In the genomic region with DNA sequence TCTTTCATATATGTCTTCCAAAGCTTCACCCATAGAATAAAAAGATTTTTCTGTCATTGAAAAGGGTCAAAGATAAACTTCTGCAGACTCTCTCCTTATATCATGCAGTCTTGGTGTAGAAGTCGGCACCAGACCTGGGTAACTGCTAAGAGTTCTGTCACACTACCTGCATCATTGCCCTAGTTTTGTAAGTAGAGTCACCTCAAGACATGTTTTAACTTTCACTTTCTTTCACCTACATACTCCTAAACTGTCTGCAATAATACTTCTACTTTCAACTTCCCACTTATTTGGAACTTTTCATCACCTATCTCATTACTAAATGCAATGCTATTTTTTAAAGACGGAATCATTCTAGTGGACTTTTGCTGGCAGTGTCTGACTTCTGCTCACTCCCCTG, we compare ENCODE assay signal across 25 cellular contexts.
"Had no signal": no experiment of that assay in that cellular context is flagged by ENCODE, and none has a peak within 500 bp of the region (broad histone marks: within the 10 kb centered on the region; RNA-seq: fewer than 3 reads in every experiment).

No MANE protein-coding gene starts in this region.

- H3K27ac ChIP-seq: dorsolateral prefrontal cortex, lower lobe of right lung, pancreas, psoas muscle, right atrium auricular region, spleen, thyroid gland had no signal

- H3K9me3 ChIP-seq: lower lobe of right lung, mucosa of descending colon, pancreas, psoas muscle, right atrium auricular region, spleen, thyroid gland had no signal

- H3K4me3 ChIP-seq: dorsolateral prefrontal cortex, lower lobe of right lung, mucosa of descending colon, pancreas, psoas muscle, right atrium auricular region, spleen, thyroid gland had no signal

- DNase-seq: activated CD4-positive, alpha-beta memory T cell treated with anti-CD3 and anti-CD28 coated beads for 36 hours; activated CD4-positive, alpha-beta T cell treated with anti-CD3 and anti-CD28 coated beads for 48 hours; activated naive CD4-positive, alpha-beta T cell treated with Interleukin-2 at 50 U/mL for 16 hours; activated naive CD8-positive, alpha-beta T cell treated with anti-CD3 and anti-CD28 coated beads for 36 hours; activated T-cell treated with anti-CD3 and anti-CD28 coated beads, Interleukin-2, amount 50 U/mL, for 48 hours; dorsolateral prefrontal cortex; effector memory CD8-positive, alpha-beta T cell; foreskin melanocyte; immature natural killer cell; lower lobe of right lung; mesendoderm; mucosa of descending colon; nephron progenitor cell; pancreas; psoas muscle; spleen; stimulated activated CD4-positive, alpha-beta T cell treated with anti-CD3 and anti-CD28 coated beads, Interleukin-4, amount 100 ng/mL, for 24 hours; substantia nigra; thyroid gland had no signal

- H3K27me3 ChIP-seq: dorsolateral prefrontal cortex, pancreas, right atrium auricular region, spleen, thyroid gland had no signal

- H3K36me3 ChIP-seq: lower lobe of right lung, pancreas, right atrium auricular region, spleen, thyroid gland had no signal

- FAIRE-seq: astrocyte, colon, endothelial cell of umbilical vein, pancreas had no signal

- ATAC-seq: effector memory CD8-positive, alpha-beta T cell; esophagus mucosa; left lobe of liver; lower lobe of right lung; mucosa of descending colon; pancreas; psoas muscle had no signal

- H3K4me1 ChIP-seq: lower lobe of right lung, pancreas, psoas muscle, right atrium auricular region, spleen, thyroid gland had no signal
